Comparison of ENCODE assay signal across 16 cellular contexts in the genomic region with DNA sequence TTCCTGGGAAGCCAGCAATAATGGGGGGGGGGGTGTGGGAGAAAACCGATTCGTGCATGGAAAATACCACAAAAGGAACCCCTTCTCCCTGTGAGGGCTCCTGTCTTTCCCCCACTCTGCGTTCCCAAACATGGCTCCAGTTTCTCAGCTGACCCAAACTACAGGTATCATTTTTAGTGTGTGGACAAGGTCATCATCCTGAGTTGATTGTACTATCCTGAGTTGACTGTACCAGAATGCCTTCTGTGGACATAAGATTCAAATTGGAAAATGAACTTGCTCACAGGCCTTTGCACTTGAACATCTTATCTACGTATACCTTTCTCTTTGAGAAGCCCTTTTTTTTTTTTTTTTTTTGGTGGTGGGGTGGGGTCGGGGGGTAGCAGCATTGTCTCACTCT.
"Had no signal": no experiment of that assay in that cellular context is flagged by ENCODE, and none has a peak within 500 bp of the region (broad histone marks: within the 10 kb centered on the region; RNA-seq: fewer than 3 reads in every experiment).

No MANE protein-coding gene starts in this region.

- H3K4me3 ChIP-seq: suprapubic skin, tibial nerve had no signal

- H3K27ac Mint-ChIP-seq: activated CD4-positive, alpha-beta T cell treated with anti-CD3 and anti-CD28 coated beads, Interleukin-2, amount 10 ng/mL, durations not matched to agents 24 days and 14 days; activated CD8-positive, alpha-beta T cell treated with anti-CD3 and anti-CD28 coated beads, Interleukin-2, amount 10 ng/mL, durations not matched to agents 7 days and 5 days; activated naive CD8-positive, alpha-beta T cell treated with anti-CD3 and anti-CD28 coated beads for 36 hours; T-cell; T-helper 2 cell treated with Interferon-gamma antibody and Interleukin-4, amounts not matched to agents 5 μg/mL and 100 μg/mL, for 36 hours had no signal

- H3K4me1 Mint-ChIP-seq: activated CD4-positive, alpha-beta T cell treated with anti-CD3 and anti-CD28 coated beads, Interleukin-2, amount 10 ng/mL, durations not matched to agents 24 days and 14 days; immature natural killer cell; stimulated activated naive CD8-positive, alpha-beta T cell treated with anti-CD3 and anti-CD28 coated beads, Interleukin-15, amount 100 ng/mL, for 72 hours; T-cell had no signal

- H3K27me3 ChIP-seq: foreskin keratinocyte, suprapubic skin, tibial nerve had no signal

- H3K27ac ChIP-seq: foreskin keratinocyte, suprapubic skin, VCaP had no signal

- H3K9me3 Mint-ChIP-seq: activated CD4-positive, alpha-beta T cell treated with anti-CD3 and anti-CD28 coated beads, Interleukin-2, amount 10 ng/mL, durations not matched to agents 24 days and 14 days; activated naive CD8-positive, alpha-beta T cell treated with anti-CD3 and anti-CD28 coated beads for 36 hours; immature natural killer cell; natural killer cell; stimulated activated naive CD8-positive, alpha-beta T cell treated with anti-CD3 and anti-CD28 coated beads, Interleukin-15, amount 100 ng/mL, for 72 hours; T-cell; T-helper 2 cell treated with Interferon-gamma antibody and Interleukin-4, amounts not matched to agents 5 μg/mL and 100 μg/mL, for 36 hours had no signal

- H3K4me1 ChIP-seq: foreskin keratinocyte had no signal

- ATAC-seq: activated CD4-positive, CD25-positive, alpha-beta regulatory T cell treated with anti-CD3 and anti-CD28 coated beads, Interleukin-2, amount 50 U/mL, for 24 hours had no signal

- H3K27me3 Mint-ChIP-seq: activated CD4-positive, alpha-beta T cell treated with anti-CD3 and anti-CD28 coated beads, Interleukin-2, amount 10 ng/mL, durations not matched to agents 24 days and 14 days; activated naive CD8-positive, alpha-beta T cell treated with anti-CD3 and anti-CD28 coated beads for 36 hours; stimulated activated naive CD8-positive, alpha-beta T cell treated with anti-CD3 and anti-CD28 coated beads, Interleukin-15, amount 100 ng/mL, for 72 hours; T-cell had no signal

- H3K4me3 Mint-ChIP-seq: activated CD4-positive, alpha-beta T cell treated with anti-CD3 and anti-CD28 coated beads, Interleukin-2, amount 10 ng/mL, durations not matched to agents 24 days and 14 days; activated CD8-positive, alpha-beta T cell treated with anti-CD3 and anti-CD28 coated beads, Interleukin-2, amount 10 ng/mL, durations not matched to agents 7 days and 5 days; activated naive CD8-positive, alpha-beta T cell treated with anti-CD3 and anti-CD28 coated beads for 36 hours; immature natural killer cell; natural killer cell; stimulated activated naive CD8-positive, alpha-beta T cell treated with anti-CD3 and anti-CD28 coated beads, Interleukin-15, amount 100 ng/mL, for 72 hours; T-cell; T-helper 2 cell treated with Interferon-gamma antibody and Interleukin-4, amounts not matched to agents 5 μg/mL and 100 μg/mL, for 36 hours had no signal

- H3K9me3 ChIP-seq: suprapubic skin, tibial nerve had no signal

- DNase-seq: activated naive CD8-positive, alpha-beta T cell treated with anti-CD3 and anti-CD28 coated beads for 36 hours; activated T-cell treated with anti-CD3 and anti-CD28 coated beads, Interleukin-2, amount 50 U/mL, for 1 hour; cortex of kidney; foreskin keratinocyte; natural killer cell; stimulated activated CD4-positive, alpha-beta T cell treated with anti-CD3 and anti-CD28 coated beads, Interleukin-12 subunit alpha, Interleukin-12 subunit beta, amount 100 ng/mL, for 4 hours had no signal
